ENCODE assay signal across 1 cellular context in genomic region chr1:39895731-39896480, GRCh38.
TF ChIP-seq lines count a peak whose summit lies in the region.

No MANE protein-coding gene starts in this region.

TF ChIP-seq in GM12891, 5 proteins besides CTCF, POLR2A, EP300 and RAD21 (continued from another document):
- no peak for TF ChIP-seq POLR2AphosphoS5 (IDR thresholded peaks at IDR 0.05; ENCODE audit: low read depth, low read length)
- TF ChIP-seq POU2F2 (IDR thresholded peaks at IDR 0.05; ENCODE audit: low read depth, low read length) = no peak
- no peak for TF ChIP-seq TAF1 (IDR thresholded peaks at IDR 0.05; ENCODE audit: low read depth, low read length)
